ENCODE assay signal across 14 cellular contexts in the genomic region with DNA sequence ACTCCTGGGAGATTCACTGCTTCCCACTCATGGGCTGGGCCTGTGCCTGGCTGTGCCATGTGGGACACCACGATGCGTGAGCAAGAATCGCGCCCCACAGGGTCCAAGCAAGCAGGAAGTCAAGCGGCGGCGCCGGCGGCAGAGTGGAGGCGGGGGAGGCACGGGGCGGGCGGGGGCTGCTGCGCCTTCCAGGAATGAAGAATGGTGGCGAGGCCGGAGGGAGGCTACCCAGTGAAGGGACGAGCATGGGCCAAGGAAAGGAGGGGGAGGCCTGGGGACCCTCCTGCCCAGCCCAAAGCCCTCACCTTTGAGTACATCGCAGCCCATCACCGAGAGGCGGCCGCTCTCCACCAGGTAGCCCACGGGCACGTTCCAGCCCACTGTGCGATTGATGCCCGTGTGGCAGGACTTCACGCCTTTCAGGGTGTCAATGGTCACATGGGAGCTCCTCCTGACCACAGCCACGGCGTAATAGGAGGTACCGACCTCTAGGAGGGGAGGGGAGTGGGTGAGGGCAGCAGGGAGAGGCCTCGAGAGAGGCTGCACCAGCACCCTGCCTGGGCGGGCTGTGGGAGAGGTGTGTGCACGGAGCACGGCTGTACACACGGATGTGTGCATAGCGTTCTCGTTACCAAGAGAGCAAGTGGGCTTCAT. TPM values are rescaled to one million over a fixed set of nuclear protein-coding genes. Genes with fewer than 3 reads are reported as not detected.
A peak's percentile ranks its signal among the peaks of the same experiment; 100 is the strongest.
DNase-seq lines count a peak whose midpoint lies in the region; ATAC-seq and TF ChIP-seq lines count a peak whose summit lies in the region.
"Had no signal": no experiment of that assay in that cellular context is flagged by ENCODE, and none has a peak within 500 bp of the region (broad histone marks: within the 10 kb centered on the region; RNA-seq: fewer than 3 reads in every experiment).

No MANE protein-coding gene starts in this region.

- no peak for DNase-seq in CD4-positive, alpha-beta T cell
- DNase-seq in GM12865 (ENCODE audit: low read depth) = peak; percentile 25
- peak; percentile 80 to 88 for DNase-seq in NCI-H526 (lab: John Stamatoyannopoulos, UW)
- DNase-seq in left kidney (ENCODE audit: low read depth, low spot score) = peak; percentile 68
- DNase-seq in activated CD8-positive, alpha-beta T cell treated with anti-CD3 and anti-CD28 coated beads for 36 hours = no peak
- DNase-seq in stimulated activated CD4-positive, alpha-beta T cell treated with anti-CD3 and anti-CD28 coated beads, Interleukin-15, amount 100 ng/mL, for 24 hours = no peak
- no peak for DNase-seq in tibial nerve (ENCODE audit: low spot score in 2 of 2)
- DNase-seq: activated CD4-positive, alpha-beta T cell treated with anti-CD3 and anti-CD28 coated beads, Interleukin-2, amount 50 U/mL, for 1 hour; NCI-H1048; testis had no signal

- H3K4me3 ChIP-seq in GM12865 (ENCODE audit: low read depth, low read length) (peak overlapping the region; percentile 30; the same call in 1 of the 2 replicates), tibial nerve (no peak overlapping the region)
- H3K4me3 ChIP-seq: testis had no signal

- H3K27me3 Mint-ChIP-seq in CD4-positive, alpha-beta T cell = no peaks in the 10 kb centered on the region
- H3K27me3 Mint-ChIP-seq in activated CD8-positive, alpha-beta T cell treated with anti-CD3 and anti-CD28 coated beads for 36 hours = peaks cover 10% of the 10 kb centered on the region

- no peaks in the 10 kb centered on the region for H3K4me1 Mint-ChIP-seq in CD4-positive, alpha-beta T cell (ENCODE audit: low read depth)
- peaks cover 18% of the 10 kb centered on the region for H3K4me1 Mint-ChIP-seq in activated CD8-positive, alpha-beta T cell treated with anti-CD3 and anti-CD28 coated beads for 36 hours (ENCODE audit: low read depth)

- no peaks in the 10 kb centered on the region for H3K9me3 Mint-ChIP-seq in CD4-positive, alpha-beta T cell
- H3K9me3 Mint-ChIP-seq in activated CD8-positive, alpha-beta T cell treated with anti-CD3 and anti-CD28 coated beads for 36 hours = no peaks in the 10 kb centered on the region
- H3K9me3 Mint-ChIP-seq: activated naive CD4-positive, alpha-beta T cell treated with anti-CD3 and anti-CD28 coated beads, Interleukin-2, amount 50 U/mL, for 24 hours had no signal

- no peak for TF ChIP-seq EP300 in tibial nerve (IDR thresholded peaks at IDR 0.05)

- CTCF ChIA-PET in CD4-positive, alpha-beta T cell (lab: Charles Lee) = interaction anchor here (1.4 kb wide), 1 partner anchor 21 kb away, joined by 5 read pairs; no protein-coding TSS in a partner anchor
- CTCF ChIA-PET in activated CD8-positive, alpha-beta T cell treated with anti-CD3 and anti-CD28 coated beads for 36 hours (lab: Charles Lee) = interaction anchor here (1.0 kb wide), 1 partner anchor 43 kb away, joined by 3 read pairs; no protein-coding TSS in a partner anchor

- H3K36me3 ChIP-seq in tibial nerve = no peaks in the 10 kb centered on the region

- TF ChIP-seq CTCF in CD4-positive, alpha-beta T cell (IDR thresholded peaks at IDR 0.05) = no peak
- no peak for TF ChIP-seq CTCF in GM12865 (IDR thresholded peaks at IDR 0.05; ENCODE audit: insufficient read depth, low read depth, low read length, missing control alignments)
- no peak for TF ChIP-seq CTCF in activated CD8-positive, alpha-beta T cell treated with anti-CD3 and anti-CD28 coated beads for 36 hours (IDR thresholded peaks at IDR 0.05)
- no peak for TF ChIP-seq CTCF in tibial nerve (IDR thresholded peaks at IDR 0.05)

- POLR2A ChIA-PET in CD4-positive, alpha-beta T cell (lab: Charles Lee) = no interaction called here
- POLR2A ChIA-PET in activated CD8-positive, alpha-beta T cell treated with anti-CD3 and anti-CD28 coated beads for 36 hours (lab: Charles Lee) = interaction anchor here (0.9 kb wide), 1 partner anchor 20 kb away, joined by 3 read pairs; no protein-coding TSS in a partner anchor

- no peak overlapping the region for H3K27ac Mint-ChIP-seq in CD4-positive, alpha-beta T cell
- no peak overlapping the region for H3K27ac Mint-ChIP-seq in activated CD8-positive, alpha-beta T cell treated with anti-CD3 and anti-CD28 coated beads for 36 hours
- H3K27ac Mint-ChIP-seq: activated naive CD4-positive, alpha-beta T cell treated with anti-CD3 and anti-CD28 coated beads, Interleukin-2, amount 50 U/mL, for 24 hours had no signal

- H3K4me1 ChIP-seq in tibial nerve = peaks cover 0 to 21% (median 4%) of the 10 kb centered on the region in 4 donors

- intact Hi-C loops in CD4-positive, alpha-beta T cell (cut with DNase I, micrococcal nuclease) = no loop called here
- intact Hi-C loops in activated CD8-positive, alpha-beta T cell treated with anti-CD3 and anti-CD28 coated beads for 36 hours (cut with micrococcal nuclease) = no loop called here

- no peak for ATAC-seq in CD4-positive, alpha-beta T cell (ENCODE audit: poor library complexity)
- ATAC-seq in activated CD8-positive, alpha-beta T cell treated with anti-CD3 and anti-CD28 coated beads for 36 hours = no peak
- ATAC-seq in GM21423 (IDR thresholded peaks at IDR 0.05; ENCODE audit: unreplicated experiment) = no peak
- ATAC-seq: right cardiac atrium had no signal

- 78 to 84% methylated on average over 32 to 36 of the region's 36 CpGs for WGBS in tibial nerve, 2 donors

- no peaks in the 10 kb centered on the region for H3K27me3 ChIP-seq in CD4-positive, alpha-beta T cell (ENCODE audit: control insufficient read depth, insufficient read depth, low read length)
- peaks cover 0 to 15% of the 10 kb centered on the region in 2 donors for H3K27me3 ChIP-seq in tibial nerve
- H3K27me3 ChIP-seq: testis had no signal

- peak overlapping the region; percentile 15 for H3K4me3 Mint-ChIP-seq in CD4-positive, alpha-beta T cell
- no peak overlapping the region for H3K4me3 Mint-ChIP-seq in activated CD8-positive, alpha-beta T cell treated with anti-CD3 and anti-CD28 coated beads for 36 hours
- H3K4me3 Mint-ChIP-seq: activated naive CD4-positive, alpha-beta T cell treated with anti-CD3 and anti-CD28 coated beads, Interleukin-2, amount 50 U/mL, for 24 hours had no signal

- no peaks in the 10 kb centered on the region for H3K9me3 ChIP-seq in CD4-positive, alpha-beta T cell (ENCODE audit: control insufficient read depth, low read length)
- no peaks in the 10 kb centered on the region for H3K9me3 ChIP-seq in tibial nerve
- H3K9me3 ChIP-seq: Caco-2, testis had no signal

- H3K36me3 Mint-ChIP-seq in CD4-positive, alpha-beta T cell (ENCODE audit: low read depth) = no peaks in the 10 kb centered on the region
- no peaks in the 10 kb centered on the region for H3K36me3 Mint-ChIP-seq in activated CD8-positive, alpha-beta T cell treated with anti-CD3 and anti-CD28 coated beads for 36 hours (ENCODE audit: low read depth)
- H3K36me3 Mint-ChIP-seq: activated naive CD4-positive, alpha-beta T cell treated with anti-CD3 and anti-CD28 coated beads, Interleukin-2, amount 50 U/mL, for 24 hours had no signal

- H3K27ac ChIP-seq in CD4-positive, alpha-beta T cell (ENCODE audit: low read depth, low read length) = no peak overlapping the region
- H3K27ac ChIP-seq in tibial nerve = no peak overlapping the region
- H3K27ac ChIP-seq: testis had no signal

- TF ChIP-seq POLR2A in tibial nerve (IDR thresholded peaks at IDR 0.05) = no peak

RNA-seq across cellular contexts. Expression of gene MELTF, which starts 5.5 kb away (rescaled TPM):
- 1 to 10 TPM in 1 of 2 experiments, under 1 TPM in 1; 0.89 to 1.2 TPM for total RNA-seq in CD4-positive, alpha-beta T cell
- 1 to 10 TPM; 3.4 to 3.5 TPM for total RNA-seq in activated CD8-positive, alpha-beta T cell treated with anti-CD3 and anti-CD28 coated beads for 36 hours
- 1 to 10 TPM; 3.3 to 8.8 (median 7.0) TPM for total RNA-seq in tibial nerve

RNA-seq across cellular contexts. Expression of gene PIGZ, which starts 55.5 kb away (rescaled TPM):
- under 1 TPM; 0.33 to 0.61 TPM for total RNA-seq in CD4-positive, alpha-beta T cell
- total RNA-seq in activated CD8-positive, alpha-beta T cell treated with anti-CD3 and anti-CD28 coated beads for 36 hours = under 1 TPM; 0.27 to 0.76 TPM
- 10 to 100 TPM; 14.9 to 31.8 (median 25.7) TPM for total RNA-seq in tibial nerve

Comparison
In these comparisons a context has a peak if more than half of its experiments do, and no peak if none do; other contexts are left out.
1. DNase-seq: peak in GM12865 (single experiment), NCI-H526 (2 of 2) and left kidney (single experiment); none in CD4-positive, alpha-beta T cell (0 of 10), activated CD8-positive, alpha-beta T cell treated with anti-CD3 and anti-CD28 coated beads for 36 hours (single experiment), stimulated activated CD4-positive, alpha-beta T cell treated with anti-CD3 and anti-CD28 coated beads, Interleukin-15, amount 100 ng/mL, for 24 hours (single experiment) and tibial nerve (0 of 2).
2. RNA of gene PIGZ, which starts 55.5 kb away (total RNA-seq): 14.9 to 31.8 TPM in tibial nerve; 0.27 to 0.76 TPM in activated CD8-positive, alpha-beta T cell treated with anti-CD3 and anti-CD28 coated beads for 36 hours and 0.33 to 0.61 TPM in CD4-positive, alpha-beta T cell; every median in the first group is over 4 times any median in the second.